Comparison of ENCODE assay signal across 17 cellular contexts in the genomic region with DNA sequence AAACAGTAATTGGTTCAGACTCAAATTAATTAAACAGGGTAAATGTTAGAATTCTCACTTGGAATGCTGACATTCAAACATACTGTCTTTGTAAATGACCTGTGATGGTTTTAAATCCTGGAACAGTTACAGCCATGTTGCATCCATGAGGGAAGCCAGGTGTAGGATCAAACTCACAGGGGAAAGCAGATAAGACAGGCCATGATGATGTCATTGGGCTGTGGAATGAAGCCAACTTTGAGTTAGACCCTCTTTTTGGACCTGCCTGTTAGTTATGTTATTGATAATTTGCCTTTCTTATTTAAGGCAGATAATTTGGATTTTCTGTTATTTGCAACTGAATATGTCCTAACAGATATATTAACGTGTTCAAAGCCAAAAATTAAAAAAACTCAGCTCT. TPM values are rescaled to one million over a fixed set of nuclear protein-coding genes. Genes with fewer than 3 reads are reported as not detected.
A peak's percentile ranks its signal among the peaks of the same experiment; 100 is the strongest.
DNase-seq lines count a peak whose midpoint lies in the region; ATAC-seq, FAIRE-seq and TF ChIP-seq lines count a peak whose summit lies in the region.
"Had no signal": no experiment of that assay in that cellular context is flagged by ENCODE, and none has a peak within 500 bp of the region (broad histone marks: within the 10 kb centered on the region; RNA-seq: fewer than 3 reads in every experiment).

No MANE protein-coding gene starts in this region.

- POLR2A ChIA-PET in HepG2 (lab: Yijun Ruan, JAX), result no interaction called here

- DNase-seq in HepG2 (ENCODE audit: low spot score), result no peak
- DNase-seq in right lobe of liver, result no peak
- peak; percentile 37 for DNase-seq in NCI-H69 (lab: John Stamatoyannopoulos, UW)
- no peak for DNase-seq in epithelial cell of prostate (ENCODE audit: low read depth, low spot score)
- no peak for DNase-seq in neuronal stem cell (ENCODE audit: low spot score)
- DNase-seq in activated gamma-delta T cell (lab: John Stamatoyannopoulos, UW), result no peak
- DNase-seq: CD8-positive, alpha-beta T cell; COR-L47; DMS53; H7; KBM-7 had no signal

- intact Hi-C loops in HepG2 (cut with micrococcal nuclease; ENCODE audit: unreplicated experiment), result no loop called here
- intact Hi-C loops in right lobe of liver (cut with DNase I), result no loop called here

- 83% methylated on average over 1 of the region's 1 CpG for WGBS in HepG2 (ENCODE audit: low lambda C conversion rate)
- 81% methylated on average over 1 of the region's 1 CpG for WGBS in right lobe of liver (ENCODE audit: insufficient coverage, low coverage, low lambda C conversion rate, missing lambda C conversion rate)
- WGBS in neuronal stem cell (ENCODE audit: extremely low coverage in 2 of 2, insufficient read length in 2 of 2, insufficient replicate concordance in 1 of 2), 2 donors, result no CpG with 5 or more reads among the region's 1 CpG

- no peak overlapping the region for H3K4ac ChIP-seq in neuronal stem cell (ENCODE audit: low read length)

- H3K79me2 ChIP-seq in HepG2 (ENCODE audit: insufficient read depth, low read length), result no peaks in the 10 kb centered on the region

- no peak overlapping the region for H2AK5ac ChIP-seq in neuronal stem cell (ENCODE audit: low read depth, low read length)

- no peak overlapping the region for H2BK120ac ChIP-seq in neuronal stem cell (ENCODE audit: low read depth, low read length)

- no peak overlapping the region for H3K18ac ChIP-seq in neuronal stem cell (ENCODE audit: low read length)

- H3K23ac ChIP-seq in neuronal stem cell (ENCODE audit: low read depth, low read length, poor library complexity), result no peak overlapping the region

- H4K8ac ChIP-seq in neuronal stem cell (ENCODE audit: low read depth, low read length), result no peak overlapping the region

- H3K4me2 ChIP-seq in HepG2 (ENCODE audit: low read depth, low read length) (no peak overlapping the region), neuronal stem cell (ENCODE audit: insufficient read depth, low read length, poor library complexity, severe bottlenecking) (no peak overlapping the region)
- H3K4me2 ChIP-seq: GM23338 had no signal

- TF ChIP-seq POLR2A in HepG2 (IDR thresholded peaks at IDR 0.05; ENCODE audit: insufficient read depth in 1 of 2, low read depth in 2 of 2, low read length in 2 of 2) (no peak), right lobe of liver (IDR thresholded peaks at IDR 0.05) (no peak)

- in situ Hi-C loops in HepG2 (cut with HindIII; ENCODE audit: extremely low pct_ligation_motif_present, low pct_unique_long_range_greater_than_20kb), result no loop called here

- H3K4me1 ChIP-seq in HepG2 (ENCODE audit: insufficient read depth, low read length) (0 out of 2 replicates have a peak, but pooled peaks cover 7% of the 10 kb centered on the region), right lobe of liver (no peaks in the 10 kb centered on the region), neuronal stem cell (ENCODE audit: control insufficient read depth in 2 of 2, insufficient read depth in 1 of 2, low read depth in 1 of 2, low read length in 2 of 2) (peaks cover 0 to 2% of the 10 kb centered on the region in 2 donors)

- no TSS peak for BruUV-seq in HepG2 (replicated peaks; lab: Mats Ljungman, UMichigan)

- H3K36me3 ChIP-seq in HepG2 (replicated peaks in 1 of 2; ENCODE audit: control insufficient read depth in 1 of 2, insufficient read depth in 2 of 2, low read length in 2 of 2) (no peaks in the 10 kb centered on the region), right lobe of liver (no peaks in the 10 kb centered on the region), neuronal stem cell (replicated peaks in 1 of 2; ENCODE audit: control insufficient read depth in 2 of 2, insufficient read depth in 2 of 2, low read length in 2 of 2) (no peaks in the 10 kb centered on the region)

- H3K27ac ChIP-seq in HepG2 (ENCODE audit: extremely low read length, insufficient read depth, low read length), result no peak overlapping the region
- no peak overlapping the region for H3K27ac ChIP-seq in right lobe of liver
- H3K27ac ChIP-seq in epithelial cell of prostate, result peak overlapping the region; percentile 70
- no peak overlapping the region for H3K27ac ChIP-seq in neuronal stem cell (replicated peaks; ENCODE audit: low read length)

- H2BK15ac ChIP-seq in neuronal stem cell (ENCODE audit: low read length), result no peak overlapping the region

- no peak overlapping the region for H2AFZ ChIP-seq in HepG2 (ENCODE audit: low read length)
- no peak overlapping the region for H2AFZ ChIP-seq in neuronal stem cell (ENCODE audit: low read length)
- H2AFZ ChIP-seq: GM23338 had no signal

- ATAC-seq in HepG2 (no peak), right lobe of liver (no peak), HG02870 (IDR thresholded peaks at IDR 0.05; ENCODE audit: unreplicated experiment) (no peak)
- ATAC-seq: CD8-positive, alpha-beta T cell; GM23338 had no signal

- TF ChIP-seq EP300 in HepG2 (IDR thresholded peaks at IDR 0.05; ENCODE audit: low read depth in 2 of 2, low read length in 2 of 2) (no peak), HepG2 (CRISPR knock-in tag; IDR thresholded peaks at IDR 0.05; ENCODE audit: borderline replicate concordance) (no peak)

- H3K27me3 ChIP-seq in HepG2 (ENCODE audit: control insufficient read depth in 1 of 2, insufficient read depth in 2 of 2, low read length in 2 of 2), result no peaks in the 10 kb centered on the region
- H3K27me3 ChIP-seq in right lobe of liver, result no peaks in the 10 kb centered on the region
- H3K27me3 ChIP-seq in neuronal stem cell (ENCODE audit: control insufficient read depth in 3 of 3, insufficient read depth in 3 of 3, low read depth in 1 of 3, low read length in 3 of 3), result no peaks in the 10 kb centered on the region

- FAIRE-seq in HepG2 (lab: Jason Lieb, UNC), result no peak
- FAIRE-seq: D721Med, G401.6, GM12891, HTR-8/SVneo had no signal

- H3K9ac ChIP-seq in HepG2 (ENCODE audit: insufficient read depth, low read depth, low read length), result no peak overlapping the region
- no peak overlapping the region for H3K9ac ChIP-seq in neuronal stem cell (ENCODE audit: low read depth, low read length, poor library complexity)

- no peak overlapping the region for H4K91ac ChIP-seq in neuronal stem cell (ENCODE audit: low read depth, low read length, poor library complexity)

- no peaks in the 10 kb centered on the region for H4K20me1 ChIP-seq in HepG2 (ENCODE audit: insufficient read depth, low read length)

- no peak for TF ChIP-seq CTCF in HepG2 (CRISPR knock-in tag; IDR thresholded peaks at IDR 0.05)
- no peak for TF ChIP-seq CTCF in right lobe of liver (IDR thresholded peaks at IDR 0.05)

- H2BK5ac ChIP-seq in neuronal stem cell (ENCODE audit: low read length), result no peak overlapping the region

- H3K4me3 ChIP-seq in HepG2 (replicated peaks in 1 of 3; ENCODE audit: insufficient read depth in 1 of 3, low read depth in 2 of 3, low read length in 3 of 3), result no peak overlapping the region
- no peak overlapping the region for H3K4me3 ChIP-seq in right lobe of liver
- no peak overlapping the region for H3K4me3 ChIP-seq in neuronal stem cell (ENCODE audit: low read length in 2 of 2)
- H3K4me3 ChIP-seq: GM23338 had no signal

- no peak overlapping the region for H2BK12ac ChIP-seq in neuronal stem cell (ENCODE audit: low read length)

- TF ChIP-seq RAD21 in HepG2 (CRISPR knock-in tag; IDR thresholded peaks at IDR 0.05), result no peak

- CTCF ChIA-PET in HepG2 (lab: Yijun Ruan, JAX; ENCODE audit: low intra/inter-chr PET ratio, low total read pairs), result no interaction called here

- no peaks in the 10 kb centered on the region for H3K79me1 ChIP-seq in neuronal stem cell (ENCODE audit: low read depth, low read length)

- H3K9me3 ChIP-seq in HepG2 (ENCODE audit: low read length) (0 out of 2 replicates have a peak, but pooled peaks cover 9% of the 10 kb centered on the region), right lobe of liver (no peaks in the 10 kb centered on the region), neuronal stem cell (replicated peaks in 1 of 2; ENCODE audit: control insufficient read depth in 2 of 2, insufficient read depth in 1 of 2, low read depth in 1 of 2, low read length in 2 of 2) (peaks cover 0 to 2% of the 10 kb centered on the region in 2 donors)

- no peak overlapping the region for H3K14ac ChIP-seq in neuronal stem cell (ENCODE audit: low read length)

RNA-seq across cellular contexts. Expression of gene ABTB2, which starts 39.3 kb away (rescaled TPM):
- total RNA-seq in HepG2 (2016; rRNA removed; fragmentation: Illumina TruSeq; extraction: Trizol) (5.1 TPM in 2 replicates), right lobe of liver (10 to 100 TPM in 3 of 6 experiments, 1 to 10 TPM in 3; 6.0 to 14.9 (median 10.0) TPM)
- total RNA-seq in HepG2 (2016; cell fraction: cytosol; rRNA removed; fragmentation: Illumina TruSeq; extraction: Trizol; ENCODE audit: low read depth), result 3.3 and 3.4 TPM in 2 replicates
- 4.1 and 4.8 TPM in 2 replicates for total RNA-seq in HepG2 (2016; cell fraction: insoluble cytoplasmic fraction; rRNA removed; fragmentation: Illumina TruSeq; extraction: Trizol)
- total RNA-seq in HepG2 (2016; cell fraction: membrane; rRNA removed; fragmentation: Illumina TruSeq; extraction: Trizol), result 2.0 and 2.1 TPM in 2 replicates
- total RNA-seq in HepG2 (2016; cell fraction: nucleus; rRNA removed; fragmentation: Illumina TruSeq; extraction: Trizol), result 6.9 and 8.5 TPM in 2 replicates
- 12.6 and 15.4 TPM in 2 replicates for polyA plus RNA-seq in HepG2 (2011; rRNA removed)
- 6.3 and 10.5 TPM in 2 replicates for polyA plus RNA-seq in HepG2 (2011; cell fraction: cytosol; rRNA removed)
- 33.6 and 53.2 TPM in 2 replicates for polyA plus RNA-seq in HepG2 (2011; cell fraction: nucleus; rRNA removed)
- polyA plus RNA-seq in HepG2 (2012), result 9.3 and 13.3 TPM in 2 replicates
- 0.42 and 0.49 TPM in 2 replicates for polyA plus RNA-seq in HepG2 (2016; cell fraction: cytosol; fragmentation: Illumina TruSeq; extraction: Trizol; ENCODE audit: low read depth)
- polyA plus RNA-seq in HepG2 (2016; cell fraction: insoluble cytoplasmic fraction; fragmentation: Illumina TruSeq; extraction: Trizol; ENCODE audit: low read depth), result 6.6 and 8.1 TPM in 2 replicates
- polyA plus RNA-seq in HepG2 (2016; cell fraction: membrane; fragmentation: Illumina TruSeq; extraction: Trizol; ENCODE audit: low read depth), result 1.2 and 1.6 TPM in 2 replicates
- polyA plus RNA-seq in HepG2 (2016; cell fraction: nucleus; fragmentation: Illumina TruSeq; extraction: Trizol; ENCODE audit: insufficient read depth, low read depth), result 14.1 and 15.1 TPM in 2 replicates
- 2.9 and 21.3 TPM in 2 replicates for polyA minus RNA-seq in HepG2 (2011; rRNA and poly(A)+ RNA removed; ENCODE audit: low replicate concordance)
- polyA minus RNA-seq in HepG2 (2011; cell fraction: cytosol; rRNA and poly(A)+ RNA removed), result 7.5 and 8.7 TPM in 2 replicates
- polyA minus RNA-seq in HepG2 (2011; cell fraction: nucleus; rRNA and poly(A)+ RNA removed), result 12.9 and 21.4 TPM in 2 replicates
- polyA plus RNA-seq in neuronal stem cell (2013, experiment 1 of 2), result 0.89 TPM
- 0.94 TPM for polyA plus RNA-seq in neuronal stem cell (2013, experiment 2 of 2)

RNA-seq across cellular contexts. Expression of gene CAT, which starts 41.6 kb away (rescaled TPM):
- total RNA-seq in HepG2 (2016; rRNA removed; fragmentation: Illumina TruSeq; extraction: Trizol) (136 and 180 TPM in 2 replicates), right lobe of liver (100 to 1,000 TPM; 212 to 450 (median 330) TPM)
- 9.7 and 10.8 TPM in 2 replicates for total RNA-seq in HepG2 (2016; cell fraction: cytosol; rRNA removed; fragmentation: Illumina TruSeq; extraction: Trizol; ENCODE audit: low read depth)
- 129 and 184 TPM in 2 replicates for total RNA-seq in HepG2 (2016; cell fraction: insoluble cytoplasmic fraction; rRNA removed; fragmentation: Illumina TruSeq; extraction: Trizol)
- 22.3 and 26.9 TPM in 2 replicates for total RNA-seq in HepG2 (2016; cell fraction: membrane; rRNA removed; fragmentation: Illumina TruSeq; extraction: Trizol)
- total RNA-seq in HepG2 (2016; cell fraction: nucleus; rRNA removed; fragmentation: Illumina TruSeq; extraction: Trizol), result 83.1 and 95.5 TPM in 2 replicates
- polyA plus RNA-seq in HepG2 (2011; rRNA removed), result 73.9 and 107 TPM in 2 replicates
- polyA plus RNA-seq in HepG2 (2011; cell fraction: cytosol; rRNA removed), result 70.1 and 74.0 TPM in 2 replicates
- polyA plus RNA-seq in HepG2 (2011; cell fraction: nucleus; rRNA removed), result 59.3 and 67.4 TPM in 2 replicates
- polyA plus RNA-seq in HepG2 (2012), result 33.8 and 46.3 TPM in 2 replicates
- 5.5 and 6.6 TPM in 2 replicates for polyA plus RNA-seq in HepG2 (2016; cell fraction: cytosol; fragmentation: Illumina TruSeq; extraction: Trizol; ENCODE audit: low read depth)
- 172 and 182 TPM in 2 replicates for polyA plus RNA-seq in HepG2 (2016; cell fraction: insoluble cytoplasmic fraction; fragmentation: Illumina TruSeq; extraction: Trizol; ENCODE audit: low read depth)
- 13.9 and 15.2 TPM in 2 replicates for polyA plus RNA-seq in HepG2 (2016; cell fraction: membrane; fragmentation: Illumina TruSeq; extraction: Trizol; ENCODE audit: low read depth)
- 118 and 119 TPM in 2 replicates for polyA plus RNA-seq in HepG2 (2016; cell fraction: nucleus; fragmentation: Illumina TruSeq; extraction: Trizol; ENCODE audit: insufficient read depth, low read depth)
- 63.3 and 108 TPM in 2 replicates for polyA minus RNA-seq in HepG2 (2011; rRNA and poly(A)+ RNA removed; ENCODE audit: low replicate concordance)
- 36.8 and 38.2 TPM in 2 replicates for polyA minus RNA-seq in HepG2 (2011; cell fraction: cytosol; rRNA and poly(A)+ RNA removed)
- 68.1 and 83.4 TPM in 2 replicates for polyA minus RNA-seq in HepG2 (2011; cell fraction: nucleus; rRNA and poly(A)+ RNA removed)
- 15.7 TPM for polyA plus RNA-seq in neuronal stem cell (2013, experiment 1 of 2)
- polyA plus RNA-seq in neuronal stem cell (2013, experiment 2 of 2), result 15.9 TPM
- total RNA-seq: H7 had no signal
